In genomic region chr9:127972316-127972871, GRCh38 we compare ENCODE assay signal across 8 cellular contexts. TPM values are rescaled to one million over a fixed set of nuclear protein-coding genes. Genes with fewer than 3 reads are reported as not detected.
DNase-seq lines count a peak whose midpoint lies in the region; ATAC-seq and TF ChIP-seq lines count a peak whose summit lies in the region.

No MANE protein-coding gene starts in this region.

- no peaks in the 10 kb centered on the region for H3K27me3 Mint-ChIP-seq in T-helper 1 cell treated with Interleukin-12 subunit alpha and Interleukin-12 subunit beta and Interleukin-4 antibody, amounts not matched to agents 30 μg/mL and 1 μg/mL, for 36 hours (ENCODE audit: low read depth)
- peaks cover 4% of the 10 kb centered on the region for H3K27me3 Mint-ChIP-seq in brain
- no peaks in the 10 kb centered on the region for H3K27me3 Mint-ChIP-seq in memory B cell

- H3K36me3 Mint-ChIP-seq in T-helper 1 cell treated with Interleukin-12 subunit alpha and Interleukin-12 subunit beta and Interleukin-4 antibody, amounts not matched to agents 30 μg/mL and 1 μg/mL, for 36 hours (ENCODE audit: low read depth): peaks cover 41% of the 10 kb centered on the region
- H3K36me3 Mint-ChIP-seq in brain (no peaks in the 10 kb centered on the region), memory B cell (peaks cover 7% of the 10 kb centered on the region)

- DNase-seq in T-helper 1 cell (no peak), memory B cell (ENCODE audit: low spot score in 2 of 2) (no peak), epidermal melanocyte (ENCODE audit: insufficient read length, low spot score) (no peak)
- DNase-seq in activated CD4-positive, CD25-positive, alpha-beta regulatory T cell (lab: John Stamatoyannopoulos, UW): no peak
- DNase-seq in stimulated activated CD4-positive, alpha-beta T cell treated with anti-CD3 and anti-CD28 coated beads, Interleukin-4, amount 100 ng/mL, for 1 hour: no peak

- no peaks in the 10 kb centered on the region for H3K9me3 Mint-ChIP-seq in T-helper 1 cell treated with Interleukin-12 subunit alpha and Interleukin-12 subunit beta and Interleukin-4 antibody, amounts not matched to agents 30 μg/mL and 1 μg/mL, for 36 hours
- no peaks in the 10 kb centered on the region for H3K9me3 Mint-ChIP-seq in brain
- H3K9me3 Mint-ChIP-seq in memory B cell: no peaks in the 10 kb centered on the region

- H3K4me3 Mint-ChIP-seq in T-helper 1 cell treated with Interleukin-12 subunit alpha and Interleukin-12 subunit beta and Interleukin-4 antibody, amounts not matched to agents 30 μg/mL and 1 μg/mL, for 36 hours: peak overlapping the region; percentile 90
- H3K4me3 Mint-ChIP-seq in brain: peak overlapping the region; percentile 14 to 76 (median 62)
- peak overlapping the region; percentile 77 for H3K4me3 Mint-ChIP-seq in memory B cell

- H3K4me1 Mint-ChIP-seq in T-helper 1 cell treated with Interleukin-12 subunit alpha and Interleukin-12 subunit beta and Interleukin-4 antibody, amounts not matched to agents 30 μg/mL and 1 μg/mL, for 36 hours (ENCODE audit: low read depth): peaks cover 82% of the 10 kb centered on the region
- H3K4me1 Mint-ChIP-seq in brain (peaks cover 100% of the 10 kb centered on the region), memory B cell (peaks cover 80% of the 10 kb centered on the region)

- ATAC-seq in memory B cell (ENCODE audit: low read depth): no peak

- peak overlapping the region; percentile 98 for H3K27ac Mint-ChIP-seq in T-helper 1 cell treated with Interleukin-12 subunit alpha and Interleukin-12 subunit beta and Interleukin-4 antibody, amounts not matched to agents 30 μg/mL and 1 μg/mL, for 36 hours
- peak overlapping the region; percentile 85 to 99 (median 96) for H3K27ac Mint-ChIP-seq in brain
- peak overlapping the region; percentile 92 for H3K27ac Mint-ChIP-seq in memory B cell

- H3K27ac ChIP-seq in temporal lobe (ENCODE audit: low read depth, low read length): peak overlapping the region; percentile 99

- TF ChIP-seq CTCF in brain (conservative IDR thresholded peaks at IDR 0.05): no peak

RNA-seq across cellular contexts. Expression of gene EEIG1, which starts 8.4 kb away (rescaled TPM):
- 78.8 TPM for polyA plus RNA-seq in brain (ENCODE audit: insufficient read depth, low read depth, low replicate concordance)
- total RNA-seq in temporal lobe: 5.2 TPM

RNA-seq across cellular contexts. Expression of gene DPM2, which starts 34.7 kb away (rescaled TPM):
- 144 TPM for polyA plus RNA-seq in brain (ENCODE audit: insufficient read depth, low read depth, low replicate concordance)
- 10.1 TPM for total RNA-seq in temporal lobe

RNA-seq across cellular contexts. Expression of gene PIP5KL1, which starts 41.8 kb away (rescaled TPM):
- polyA plus RNA-seq in brain (ENCODE audit: insufficient read depth, low read depth, low replicate concordance): 2.4 TPM
- 1.2 TPM for total RNA-seq in temporal lobe

RNA-seq across cellular contexts. Expression of gene ST6GALNAC4, which starts 55.6 kb away (rescaled TPM):
- 19.2 TPM for polyA plus RNA-seq in brain (ENCODE audit: insufficient read depth, low read depth, low replicate concordance)
- 7.4 TPM for total RNA-seq in temporal lobe
